Comparison of ENCODE assay signal across 1 cellular context in the genomic region with DNA sequence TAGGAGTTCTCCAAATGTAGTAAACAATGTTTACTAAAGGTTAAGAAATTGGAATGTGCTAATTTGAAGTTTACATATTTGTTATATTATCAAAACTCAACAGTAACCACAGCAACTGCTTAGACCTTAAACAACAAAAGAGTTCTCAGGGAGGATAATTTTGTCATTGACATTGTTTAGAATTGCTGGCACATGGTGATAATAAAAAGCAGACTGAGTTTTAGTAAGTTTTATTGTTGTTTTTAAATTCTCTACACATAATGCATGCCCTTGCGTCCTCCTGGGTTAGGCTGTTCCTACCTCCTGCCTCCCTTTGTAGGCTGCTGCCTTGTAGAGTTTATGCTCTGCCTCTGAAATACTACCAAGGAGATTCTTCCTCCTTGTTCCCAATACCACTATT.
TF ChIP-seq lines count a peak whose summit lies in the region.

No MANE protein-coding gene starts in this region.

TF ChIP-seq in WTC11, 78 proteins besides CTCF, POLR2A, EP300 and RAD21:
- TF ChIP-seq, protein P1, sequence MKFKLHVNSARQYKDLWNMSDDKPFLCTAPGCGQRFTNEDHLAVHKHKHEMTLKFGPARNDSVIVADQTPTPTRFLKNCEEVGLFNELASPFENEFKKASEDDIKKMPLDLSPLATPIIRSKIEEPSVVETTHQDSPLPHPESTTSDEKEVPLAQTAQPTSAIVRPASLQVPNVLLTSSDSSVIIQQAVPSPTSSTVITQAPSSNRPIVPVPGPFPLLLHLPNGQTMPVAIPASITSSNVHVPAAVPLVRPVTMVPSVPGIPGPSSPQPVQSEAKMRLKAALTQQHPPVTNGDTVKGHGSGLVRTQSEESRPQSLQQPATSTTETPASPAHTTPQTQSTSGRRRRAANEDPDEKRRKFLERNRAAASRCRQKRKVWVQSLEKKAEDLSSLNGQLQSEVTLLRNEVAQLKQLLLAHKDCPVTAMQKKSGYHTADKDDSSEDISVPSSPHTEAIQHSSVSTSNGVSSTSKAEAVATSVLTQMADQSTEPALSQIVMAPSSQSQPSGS (CRISPR knock-in tag; IDR thresholded peaks at IDR 0.05; ENCODE audit: borderline replicate concordance, low read depth): no peak
- TF ChIP-seq, protein P2, sequence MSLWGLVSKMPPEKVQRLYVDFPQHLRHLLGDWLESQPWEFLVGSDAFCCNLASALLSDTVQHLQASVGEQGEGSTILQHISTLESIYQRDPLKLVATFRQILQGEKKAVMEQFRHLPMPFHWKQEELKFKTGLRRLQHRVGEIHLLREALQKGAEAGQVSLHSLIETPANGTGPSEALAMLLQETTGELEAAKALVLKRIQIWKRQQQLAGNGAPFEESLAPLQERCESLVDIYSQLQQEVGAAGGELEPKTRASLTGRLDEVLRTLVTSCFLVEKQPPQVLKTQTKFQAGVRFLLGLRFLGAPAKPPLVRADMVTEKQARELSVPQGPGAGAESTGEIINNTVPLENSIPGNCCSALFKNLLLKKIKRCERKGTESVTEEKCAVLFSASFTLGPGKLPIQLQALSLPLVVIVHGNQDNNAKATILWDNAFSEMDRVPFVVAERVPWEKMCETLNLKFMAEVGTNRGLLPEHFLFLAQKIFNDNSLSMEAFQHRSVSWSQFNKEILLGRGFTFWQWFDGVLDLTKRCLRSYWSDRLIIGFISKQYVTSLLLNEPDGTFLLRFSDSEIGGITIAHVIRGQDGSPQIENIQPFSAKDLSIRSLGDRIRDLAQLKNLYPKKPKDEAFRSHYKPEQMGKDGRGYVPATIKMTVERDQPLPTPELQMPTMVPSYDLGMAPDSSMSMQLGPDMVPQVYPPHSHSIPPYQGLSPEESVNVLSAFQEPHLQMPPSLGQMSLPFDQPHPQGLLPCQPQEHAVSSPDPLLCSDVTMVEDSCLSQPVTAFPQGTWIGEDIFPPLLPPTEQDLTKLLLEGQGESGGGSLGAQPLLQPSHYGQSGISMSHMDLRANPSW (CRISPR knock-in tag; conservative IDR thresholded peaks at IDR 0.05; ENCODE audit: low read depth): no peak
- TF ChIP-seq ZNF232 (CRISPR knock-in tag; IDR thresholded peaks at IDR 0.05) (no peak), TP53 (CRISPR knock-in tag; IDR thresholded peaks at IDR 0.05) (no peak), MXD4 (CRISPR knock-in tag; IDR thresholded peaks at IDR 0.05; ENCODE audit: borderline replicate concordance) (no peak), ETV6 (CRISPR knock-in tag; IDR thresholded peaks at IDR 0.05) (no peak), TEAD1 (CRISPR knock-in tag; IDR thresholded peaks at IDR 0.05) (no peak), ZBTB21 (CRISPR knock-in tag; IDR thresholded peaks at IDR 0.05; ENCODE audit: borderline replicate concordance) (no peak), GTF2I (CRISPR knock-in tag; conservative IDR thresholded peaks at IDR 0.05) (no peak), ZNF219 (CRISPR knock-in tag; IDR thresholded peaks at IDR 0.05; ENCODE audit: borderline replicate concordance) (no peak), NFE2L1 (CRISPR knock-in tag; IDR thresholded peaks at IDR 0.05) (no peak), ATF1 (CRISPR knock-in tag; IDR thresholded peaks at IDR 0.05) (no peak)
- TF ChIP-seq, protein P3, sequence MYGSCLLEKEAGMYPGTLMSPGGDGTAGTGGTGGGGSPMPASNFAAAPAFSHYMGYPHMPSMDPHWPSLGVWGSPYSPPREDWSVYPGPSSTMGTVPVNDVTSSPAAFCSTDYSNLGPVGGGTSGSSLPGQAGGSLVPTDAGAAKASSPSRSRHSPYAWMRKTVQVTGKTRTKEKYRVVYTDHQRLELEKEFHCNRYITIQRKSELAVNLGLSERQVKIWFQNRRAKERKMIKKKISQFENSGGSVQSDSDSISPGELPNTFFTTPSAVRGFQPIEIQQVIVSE (CRISPR knock-in tag; IDR thresholded peaks at IDR 0.05; ENCODE audit: borderline replicate concordance): no peak
- TF ChIP-seq, protein P4, sequence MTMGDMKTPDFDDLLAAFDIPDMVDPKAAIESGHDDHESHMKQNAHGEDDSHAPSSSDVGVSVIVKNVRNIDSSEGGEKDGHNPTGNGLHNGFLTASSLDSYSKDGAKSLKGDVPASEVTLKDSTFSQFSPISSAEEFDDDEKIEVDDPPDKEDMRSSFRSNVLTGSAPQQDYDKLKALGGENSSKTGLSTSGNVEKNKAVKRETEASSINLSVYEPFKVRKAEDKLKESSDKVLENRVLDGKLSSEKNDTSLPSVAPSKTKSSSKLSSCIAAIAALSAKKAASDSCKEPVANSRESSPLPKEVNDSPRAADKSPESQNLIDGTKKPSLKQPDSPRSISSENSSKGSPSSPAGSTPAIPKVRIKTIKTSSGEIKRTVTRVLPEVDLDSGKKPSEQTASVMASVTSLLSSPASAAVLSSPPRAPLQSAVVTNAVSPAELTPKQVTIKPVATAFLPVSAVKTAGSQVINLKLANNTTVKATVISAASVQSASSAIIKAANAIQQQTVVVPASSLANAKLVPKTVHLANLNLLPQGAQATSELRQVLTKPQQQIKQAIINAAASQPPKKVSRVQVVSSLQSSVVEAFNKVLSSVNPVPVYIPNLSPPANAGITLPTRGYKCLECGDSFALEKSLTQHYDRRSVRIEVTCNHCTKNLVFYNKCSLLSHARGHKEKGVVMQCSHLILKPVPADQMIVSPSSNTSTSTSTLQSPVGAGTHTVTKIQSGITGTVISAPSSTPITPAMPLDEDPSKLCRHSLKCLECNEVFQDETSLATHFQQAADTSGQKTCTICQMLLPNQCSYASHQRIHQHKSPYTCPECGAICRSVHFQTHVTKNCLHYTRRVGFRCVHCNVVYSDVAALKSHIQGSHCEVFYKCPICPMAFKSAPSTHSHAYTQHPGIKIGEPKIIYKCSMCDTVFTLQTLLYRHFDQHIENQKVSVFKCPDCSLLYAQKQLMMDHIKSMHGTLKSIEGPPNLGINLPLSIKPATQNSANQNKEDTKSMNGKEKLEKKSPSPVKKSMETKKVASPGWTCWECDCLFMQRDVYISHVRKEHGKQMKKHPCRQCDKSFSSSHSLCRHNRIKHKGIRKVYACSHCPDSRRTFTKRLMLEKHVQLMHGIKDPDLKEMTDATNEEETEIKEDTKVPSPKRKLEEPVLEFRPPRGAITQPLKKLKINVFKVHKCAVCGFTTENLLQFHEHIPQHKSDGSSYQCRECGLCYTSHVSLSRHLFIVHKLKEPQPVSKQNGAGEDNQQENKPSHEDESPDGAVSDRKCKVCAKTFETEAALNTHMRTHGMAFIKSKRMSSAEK (CRISPR knock-in tag; IDR thresholded peaks at IDR 0.05; ENCODE audit: borderline replicate concordance): no peak
- TF ChIP-seq, protein P5, sequence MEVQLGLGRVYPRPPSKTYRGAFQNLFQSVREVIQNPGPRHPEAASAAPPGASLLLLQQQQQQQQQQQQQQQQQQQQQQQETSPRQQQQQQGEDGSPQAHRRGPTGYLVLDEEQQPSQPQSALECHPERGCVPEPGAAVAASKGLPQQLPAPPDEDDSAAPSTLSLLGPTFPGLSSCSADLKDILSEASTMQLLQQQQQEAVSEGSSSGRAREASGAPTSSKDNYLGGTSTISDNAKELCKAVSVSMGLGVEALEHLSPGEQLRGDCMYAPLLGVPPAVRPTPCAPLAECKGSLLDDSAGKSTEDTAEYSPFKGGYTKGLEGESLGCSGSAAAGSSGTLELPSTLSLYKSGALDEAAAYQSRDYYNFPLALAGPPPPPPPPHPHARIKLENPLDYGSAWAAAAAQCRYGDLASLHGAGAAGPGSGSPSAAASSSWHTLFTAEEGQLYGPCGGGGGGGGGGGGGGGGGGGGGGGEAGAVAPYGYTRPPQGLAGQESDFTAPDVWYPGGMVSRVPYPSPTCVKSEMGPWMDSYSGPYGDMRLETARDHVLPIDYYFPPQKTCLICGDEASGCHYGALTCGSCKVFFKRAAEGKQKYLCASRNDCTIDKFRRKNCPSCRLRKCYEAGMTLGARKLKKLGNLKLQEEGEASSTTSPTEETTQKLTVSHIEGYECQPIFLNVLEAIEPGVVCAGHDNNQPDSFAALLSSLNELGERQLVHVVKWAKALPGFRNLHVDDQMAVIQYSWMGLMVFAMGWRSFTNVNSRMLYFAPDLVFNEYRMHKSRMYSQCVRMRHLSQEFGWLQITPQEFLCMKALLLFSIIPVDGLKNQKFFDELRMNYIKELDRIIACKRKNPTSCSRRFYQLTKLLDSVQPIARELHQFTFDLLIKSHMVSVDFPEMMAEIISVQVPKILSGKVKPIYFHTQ (CRISPR knock-in tag; IDR thresholded peaks at IDR 0.05): no peak
- TF ChIP-seq, protein P6, sequence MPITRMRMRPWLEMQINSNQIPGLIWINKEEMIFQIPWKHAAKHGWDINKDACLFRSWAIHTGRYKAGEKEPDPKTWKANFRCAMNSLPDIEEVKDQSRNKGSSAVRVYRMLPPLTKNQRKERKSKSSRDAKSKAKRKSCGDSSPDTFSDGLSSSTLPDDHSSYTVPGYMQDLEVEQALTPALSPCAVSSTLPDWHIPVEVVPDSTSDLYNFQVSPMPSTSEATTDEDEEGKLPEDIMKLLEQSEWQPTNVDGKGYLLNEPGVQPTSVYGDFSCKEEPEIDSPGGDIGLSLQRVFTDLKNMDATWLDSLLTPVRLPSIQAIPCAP (CRISPR knock-in tag; IDR thresholded peaks at IDR 0.05): no peak
TF ChIP-seq in WTC11: peak in this region for 0.
